In the genomic region with DNA sequence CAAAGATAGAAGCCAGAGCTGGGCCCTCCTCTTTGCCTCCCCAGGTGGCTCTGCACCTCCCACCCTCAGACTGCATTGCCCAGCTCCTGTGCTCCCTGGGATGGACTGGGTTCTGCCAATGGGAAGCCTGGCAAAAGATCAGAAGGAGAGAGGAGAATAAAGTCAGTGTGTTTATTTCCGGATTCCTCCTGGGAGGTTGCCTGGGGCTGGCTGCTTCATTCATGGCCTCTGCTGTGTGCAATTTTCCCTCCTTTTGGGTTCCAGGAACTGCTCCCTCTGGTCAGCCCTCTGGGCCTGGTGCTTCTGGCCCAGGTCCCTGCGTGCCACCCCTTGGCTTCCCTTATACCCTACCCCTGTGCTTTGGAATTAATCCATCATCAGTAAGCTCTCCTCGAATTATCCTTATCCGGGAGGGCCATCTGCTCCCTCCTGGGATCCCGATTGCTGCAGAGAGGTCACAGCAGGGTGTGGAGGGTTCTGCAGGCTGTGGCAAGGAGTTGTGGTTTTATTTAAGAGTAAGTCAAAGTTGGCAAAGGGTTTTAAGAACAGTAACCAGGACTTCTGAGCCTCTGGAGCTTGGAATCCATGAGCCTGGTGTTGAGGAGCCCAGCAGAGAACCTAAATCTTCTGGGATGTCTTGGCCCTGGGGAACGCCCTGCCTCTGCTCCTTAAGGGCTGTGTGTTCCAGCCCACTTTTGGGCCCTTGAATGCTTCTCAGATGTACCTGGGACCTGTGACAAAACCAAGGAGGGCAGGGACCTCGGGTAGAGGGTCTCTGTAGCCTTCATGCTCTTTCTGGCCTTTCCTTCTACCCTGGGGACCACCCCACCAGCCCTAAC, we compare ENCODE assay signal across 10 cellular contexts. TPM values are rescaled to one million over a fixed set of nuclear protein-coding genes. Genes with fewer than 3 reads are reported as not detected.
DNase-seq lines count a peak whose midpoint lies in the region; ATAC-seq, FAIRE-seq and TF ChIP-seq lines count a peak whose summit lies in the region.
"Had no signal": no experiment of that assay in that cellular context is flagged by ENCODE, and none has a peak within 500 bp of the region (broad histone marks: within the 10 kb centered on the region; RNA-seq: fewer than 3 reads in every experiment).

No MANE protein-coding gene starts in this region.

- H2BK5ac ChIP-seq in mesenchymal stem cell (ENCODE audit: low read depth, low read length, poor library complexity, severe bottlenecking) = peak overlapping the region; percentile 33

- no peak overlapping the region for H3K23ac ChIP-seq in mesenchymal stem cell (ENCODE audit: low read length in 2 of 2)

- H3K4ac ChIP-seq in mesenchymal stem cell (ENCODE audit: low read depth in 1 of 2, low read length in 2 of 2) = peak overlapping the region; percentile 15 to 19

- peak overlapping the region; percentile 29 for H2BK120ac ChIP-seq in mesenchymal stem cell (ENCODE audit: low read depth, low read length)

- TF ChIP-seq EP300 in A549 (IDR thresholded peaks at IDR 0.05) = no peak

- H3K4me2 ChIP-seq in A549 = peak overlapping the region; percentile 65
- no peak overlapping the region for H3K4me2 ChIP-seq in mesenchymal stem cell (ENCODE audit: low read length, poor library complexity, severe bottlenecking)

- H3K36me3 ChIP-seq in mesenchymal stem cell (ENCODE audit: control insufficient read depth in 1 of 2, insufficient read depth in 2 of 2, low read depth in 1 of 2, low read length in 2 of 2) (no peaks in the 10 kb centered on the region), H7 (replicated peaks; ENCODE audit: control insufficient read depth, insufficient read depth, low read length) (no peaks in the 10 kb centered on the region)
- H3K36me3 ChIP-seq: BLaER1 treated with 17β-estradiol and CSF1 and Interleukin-3, amounts not matched to agents 10 nM and 100 nM had no signal

- ATAC-seq in A549 = peak; percentile 32 to 41; a peak in 3 of 6 replicates
- no peak for ATAC-seq in left lobe of liver
- ATAC-seq in GM19324 (IDR thresholded peaks at IDR 0.05; ENCODE audit: low FRiP score, unreplicated experiment) = no peak

- TF ChIP-seq RAD21 in A549 (conservative IDR thresholded peaks at IDR 0.05 in 1 of 2, IDR thresholded peaks at IDR 0.05 in 1 of 2) = no peak

- H4K8ac ChIP-seq in mesenchymal stem cell (ENCODE audit: low read length) = peak overlapping the region; percentile 35

- H2BK15ac ChIP-seq in mesenchymal stem cell (ENCODE audit: low read depth, poor library complexity, severe bottlenecking) = peak overlapping the region; percentile 91

- TF ChIP-seq CTCF in A549 (IDR thresholded peaks at IDR 0.05) = no peak

- peak overlapping the region; percentile 43 for H4K91ac ChIP-seq in mesenchymal stem cell (ENCODE audit: low read length)

- no peaks in the 10 kb centered on the region for H3K79me1 ChIP-seq in mesenchymal stem cell (replicated peaks; ENCODE audit: low read length, poor library complexity, severe bottlenecking)

- H3K4me3 ChIP-seq in A549 (no peak overlapping the region), mesenchymal stem cell (ENCODE audit: insufficient read depth in 1 of 2, low read depth in 1 of 2, low read length in 2 of 2) (peak overlapping the region in 1 of 2 experiments; percentile 63), H7 (ENCODE audit: insufficient read depth, low read depth, low read length) (no peak overlapping the region)
- H3K4me3 ChIP-seq: BLaER1 treated with 17β-estradiol and CSF1 and Interleukin-3, amounts not matched to agents 10 nM and 100 nM had no signal

- POLR2A ChIA-PET in A549 (lab: Yijun Ruan, JAX) = interaction anchor here (0.9 kb wide), 1 partner anchor 9 kb away, joined by 4 read pairs; no protein-coding TSS in a partner anchor

- peak overlapping the region; percentile 77 for H3K9ac ChIP-seq in mesenchymal stem cell (ENCODE audit: low read length)
- H3K9ac ChIP-seq: BLaER1 treated with 17β-estradiol and CSF1 and Interleukin-3, amounts not matched to agents 10 nM and 100 nM had no signal

- TF ChIP-seq POLR2A in A549 (IDR thresholded peaks at IDR 0.05; ENCODE audit: low read length) = no peak

- FAIRE-seq in A549 (lab: Jason Lieb, UNC) = no peak

- H3K4me1 ChIP-seq in A549 = peaks cover 28% of the 10 kb centered on the region
- H3K4me1 ChIP-seq in mesenchymal stem cell (ENCODE audit: control insufficient read depth, insufficient read depth, low read depth, low read length) = peaks cover 13% of the 10 kb centered on the region

- WGBS in A549 (ENCODE audit: missing lambda C conversion rate) = 46% methylated on average over 4 of the region's 7 CpGs
- WGBS in mesenchymal stem cell = 40% methylated on average over 7 of the region's 7 CpGs

- H3K14ac ChIP-seq in mesenchymal stem cell (ENCODE audit: low read length in 2 of 2) = no peak overlapping the region

- H2BK12ac ChIP-seq in mesenchymal stem cell (ENCODE audit: low read length in 2 of 2) = peak overlapping the region; percentile 70 to 91

- H3K9me3 ChIP-seq in A549 (no peaks in the 10 kb centered on the region), mesenchymal stem cell (ENCODE audit: control insufficient read depth, low read length) (no peaks in the 10 kb centered on the region)
- H3K9me3 ChIP-seq: BLaER1 treated with 17β-estradiol and CSF1 and Interleukin-3, amounts not matched to agents 10 nM and 100 nM had no signal

- H2AFZ ChIP-seq in mesenchymal stem cell (ENCODE audit: low read depth, low read length) = no peak overlapping the region

- peak overlapping the region; percentile 24 for H2AK5ac ChIP-seq in mesenchymal stem cell (ENCODE audit: low read length, severe bottlenecking)

- CTCF ChIA-PET in A549 (lab: Yijun Ruan, JAX) = interaction anchor here (0.7 to 16.8 kb wide), 7 partner anchors 8 to 230 kb away, joined by 3 to 554 read pairs (median 5); no protein-coding TSS in a partner anchor

- no peaks in the 10 kb centered on the region for H3K27me3 ChIP-seq in mesenchymal stem cell (ENCODE audit: control insufficient read depth in 1 of 2, insufficient read depth in 1 of 2, low read length in 2 of 2)
- H3K27me3 ChIP-seq in H7 (ENCODE audit: control insufficient read depth, insufficient read depth, low read length) = peaks cover 5% of the 10 kb centered on the region; the same call in 1 of the 2 replicates
- H3K27me3 ChIP-seq: BLaER1 treated with 17β-estradiol and CSF1 and Interleukin-3, amounts not matched to agents 10 nM and 100 nM had no signal

- H3K18ac ChIP-seq in mesenchymal stem cell (ENCODE audit: low read depth in 1 of 2, low read length in 2 of 2) = peak overlapping the region; percentile 52 to 72

- DNase-seq in A549 (ENCODE audit: low read depth in 1 of 2, low spot score in 1 of 2) (no peak), NCI-H226 (peak; percentile 92), cerebellum (ENCODE audit: low spot score) (peak; percentile 16), mesenchymal stem cell (peak; percentile 32), left lobe of liver (ENCODE audit: low spot score) (no peak), H7 (no peak)
- no peak for DNase-seq in stimulated activated CD8-positive, alpha-beta memory T cell treated with anti-CD3 and anti-CD28 coated beads, Interleukin-4, amount 100 ng/mL, for 48 hours
- DNase-seq: NCI-H2227 treated with DMSO at 0.1 percent for 48 hours had no signal

- H3K27ac ChIP-seq in A549 = peak overlapping the region; percentile 60 to 81; a peak in 5 of 6 replicates
- peak overlapping the region; percentile 90 for H3K27ac ChIP-seq in mesenchymal stem cell (ENCODE audit: low read length, poor library complexity, severe bottlenecking)
- H3K27ac ChIP-seq: BLaER1 treated with 17β-estradiol and CSF1 and Interleukin-3, amounts not matched to agents 10 nM and 100 nM had no signal

TF ChIP-seq in A549, 52 proteins besides CTCF, POLR2A, EP300 and RAD21:
- TF ChIP-seq HDAC2 (IDR thresholded peaks at IDR 0.05) (no peak), ZNF302 (CRISPR knock-in tag; IDR thresholded peaks at IDR 0.05) (no peak), HEYL (CRISPR knock-in tag; IDR thresholded peaks at IDR 0.05) (no peak), CHD2 (IDR thresholded peaks at IDR 0.05; ENCODE audit: low read length, partially characterized antibody) (no peak), KDM1A (IDR thresholded peaks at IDR 0.05; ENCODE audit: low read depth) (no peak), KDM5A (IDR thresholded peaks at IDR 0.05) (no peak), ESRRA (IDR thresholded peaks at IDR 0.05; ENCODE audit: borderline replicate concordance, low read length) (no peak), NFE2L2 (conservative IDR thresholded peaks at IDR 0.05; ENCODE audit: low read length) (no peak), FOXS1 (CRISPR knock-in tag; IDR thresholded peaks at IDR 0.05) (no peak), EHMT2 (IDR thresholded peaks at IDR 0.05; ENCODE audit: low read depth) (no peak), MAZ (IDR thresholded peaks at IDR 0.05; ENCODE audit: borderline replicate concordance, low read depth, low read length) (no peak)

RNA-seq across cellular contexts. Expression of a gene that starts 8.2 kb away (rescaled TPM):
- polyA plus RNA-seq in A549 (2011; rRNA removed) (11.8 and 16.2 TPM in 2 replicates), A549 (2017; fragmentation: RNase III; extraction: RNeasy Plus Mini Kit Qiagen cat#74134 plus additional on column Dnase treatment) (9.5 to 14.6 TPM (median 11.5 TPM) in 3 replicates)
- polyA plus RNA-seq in A549 (2012; cell fraction: cytosol; rRNA removed) = 5.9 and 7.6 TPM in 2 replicates
- 11.8 and 13.2 TPM in 2 replicates for polyA plus RNA-seq in A549 (2012; cell fraction: nucleus; rRNA removed)
- 20.7 and 26.3 TPM in 2 replicates for polyA minus RNA-seq in A549 (2011; rRNA and poly(A)+ RNA removed)
- total RNA-seq in cerebellum (25.4 TPM), left lobe of liver (5.4 TPM)
- polyA plus RNA-seq in mesenchymal stem cell (2013, experiment 1 of 2) = 290 TPM
- polyA plus RNA-seq in mesenchymal stem cell (2013, experiment 2 of 2) = 285 TPM
- total RNA-seq in H7 (2014; rRNA removed; shearing (Covaris generic)) = 33.7 and 36.7 TPM in 2 replicates

RNA-seq across cellular contexts. Expression of a gene that starts 38.1 kb away (rescaled TPM):
- 16.3 and 17.1 TPM in 2 replicates for polyA plus RNA-seq in A549 (2011; rRNA removed)
- 2.7 and 3.3 TPM in 2 replicates for polyA plus RNA-seq in A549 (2012; cell fraction: cytosol; rRNA removed)
- polyA plus RNA-seq in A549 (2012; cell fraction: nucleus; rRNA removed) = 3.6 and 3.7 TPM in 2 replicates
- polyA plus RNA-seq in A549 (2017; fragmentation: RNase III; extraction: RNeasy Plus Mini Kit Qiagen cat#74134 plus additional on column Dnase treatment) = 6.0 to 8.0 TPM (median 7.4 TPM) in 3 replicates
- polyA minus RNA-seq in A549 (2011; rRNA and poly(A)+ RNA removed) = 6.8 and 13.6 TPM in 2 replicates
- total RNA-seq in cerebellum = 13.8 TPM
- polyA plus RNA-seq in mesenchymal stem cell (2013, experiment 1 of 2) = 12.2 TPM
- polyA plus RNA-seq in mesenchymal stem cell (2013, experiment 2 of 2) = 13.0 TPM
- 1.6 TPM for total RNA-seq in left lobe of liver
- 5.0 and 6.1 TPM in 2 replicates for total RNA-seq in H7 (2014; rRNA removed; shearing (Covaris generic))

Comparison
In these comparisons a context has a peak if more than half of its experiments do, and no peak if none do; other contexts are left out.
1. ATAC-seq: peak in A549 (2 of 2); none in left lobe of liver (single experiment) and GM19324 (single experiment).
2. DNase-seq: peak in NCI-H226 (single experiment), cerebellum (single experiment) and mesenchymal stem cell (single experiment); none in A549 (0 of 2), left lobe of liver (single experiment), H7 (single experiment) and stimulated activated CD8-positive, alpha-beta memory T cell treated with anti-CD3 and anti-CD28 coated beads, Interleukin-4, amount 100 ng/mL, for 48 hours (single experiment).